1 cellular context compared by ENCODE assay signal in the genomic region with DNA sequence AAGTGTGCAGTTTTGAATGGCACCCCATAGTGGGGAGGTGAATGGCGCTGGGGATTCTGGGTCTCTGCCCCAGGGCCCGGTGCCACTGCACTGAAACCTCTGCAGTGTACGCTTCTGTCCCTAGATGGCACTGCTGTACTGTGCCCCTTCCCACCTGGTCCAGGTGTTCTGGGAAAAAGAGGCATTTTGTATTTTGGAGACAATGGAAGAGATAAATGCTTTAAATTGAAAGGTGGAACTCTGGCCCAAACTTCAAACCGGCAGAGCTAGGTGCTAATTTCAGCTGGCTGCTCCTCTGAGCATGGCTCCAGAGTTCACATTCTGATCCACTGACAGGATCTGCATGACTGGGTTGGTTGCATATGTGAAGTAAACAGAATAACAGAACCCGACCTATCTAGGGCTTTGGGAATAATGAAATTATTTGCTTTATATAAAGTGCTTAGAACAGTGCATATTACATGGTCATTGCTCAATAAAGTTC.
TF ChIP-seq lines count a peak whose summit lies in the region.

No MANE protein-coding gene starts in this region.

TF ChIP-seq in GM12878, 131 proteins besides CTCF, POLR2A, EP300 and RAD21 (continued from another document):
- TF ChIP-seq, protein P1, sequence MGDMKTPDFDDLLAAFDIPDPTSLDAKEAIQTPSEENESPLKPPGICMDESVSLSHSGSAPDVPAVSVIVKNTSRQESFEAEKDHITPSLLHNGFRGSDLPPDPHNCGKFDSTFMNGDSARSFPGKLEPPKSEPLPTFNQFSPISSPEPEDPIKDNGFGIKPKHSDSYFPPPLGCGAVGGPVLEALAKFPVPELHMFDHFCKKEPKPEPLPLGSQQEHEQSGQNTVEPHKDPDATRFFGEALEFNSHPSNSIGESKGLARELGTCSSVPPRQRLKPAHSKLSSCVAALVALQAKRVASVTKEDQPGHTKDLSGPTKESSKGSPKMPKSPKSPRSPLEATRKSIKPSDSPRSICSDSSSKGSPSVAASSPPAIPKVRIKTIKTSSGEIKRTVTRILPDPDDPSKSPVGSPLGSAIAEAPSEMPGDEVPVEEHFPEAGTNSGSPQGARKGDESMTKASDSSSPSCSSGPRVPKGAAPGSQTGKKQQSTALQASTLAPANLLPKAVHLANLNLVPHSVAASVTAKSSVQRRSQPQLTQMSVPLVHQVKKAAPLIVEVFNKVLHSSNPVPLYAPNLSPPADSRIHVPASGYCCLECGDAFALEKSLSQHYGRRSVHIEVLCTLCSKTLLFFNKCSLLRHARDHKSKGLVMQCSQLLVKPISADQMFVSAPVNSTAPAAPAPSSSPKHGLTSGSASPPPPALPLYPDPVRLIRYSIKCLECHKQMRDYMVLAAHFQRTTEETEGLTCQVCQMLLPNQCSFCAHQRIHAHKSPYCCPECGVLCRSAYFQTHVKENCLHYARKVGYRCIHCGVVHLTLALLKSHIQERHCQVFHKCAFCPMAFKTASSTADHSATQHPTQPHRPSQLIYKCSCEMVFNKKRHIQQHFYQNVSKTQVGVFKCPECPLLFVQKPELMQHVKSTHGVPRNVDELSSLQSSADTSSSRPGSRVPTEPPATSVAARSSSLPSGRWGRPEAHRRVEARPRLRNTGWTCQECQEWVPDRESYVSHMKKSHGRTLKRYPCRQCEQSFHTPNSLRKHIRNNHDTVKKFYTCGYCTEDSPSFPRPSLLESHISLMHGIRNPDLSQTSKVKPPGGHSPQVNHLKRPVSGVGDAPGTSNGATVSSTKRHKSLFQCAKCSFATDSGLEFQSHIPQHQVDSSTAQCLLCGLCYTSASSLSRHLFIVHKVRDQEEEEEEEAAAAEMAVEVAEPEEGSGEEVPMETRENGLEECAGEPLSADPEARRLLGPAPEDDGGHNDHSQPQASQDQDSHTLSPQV (IDR thresholded peaks at IDR 0.05): no peak
- TF ChIP-seq JUND (IDR thresholded peaks at IDR 0.05; ENCODE audit: low read depth, low read length): no peak
- TF ChIP-seq, protein P2, sequence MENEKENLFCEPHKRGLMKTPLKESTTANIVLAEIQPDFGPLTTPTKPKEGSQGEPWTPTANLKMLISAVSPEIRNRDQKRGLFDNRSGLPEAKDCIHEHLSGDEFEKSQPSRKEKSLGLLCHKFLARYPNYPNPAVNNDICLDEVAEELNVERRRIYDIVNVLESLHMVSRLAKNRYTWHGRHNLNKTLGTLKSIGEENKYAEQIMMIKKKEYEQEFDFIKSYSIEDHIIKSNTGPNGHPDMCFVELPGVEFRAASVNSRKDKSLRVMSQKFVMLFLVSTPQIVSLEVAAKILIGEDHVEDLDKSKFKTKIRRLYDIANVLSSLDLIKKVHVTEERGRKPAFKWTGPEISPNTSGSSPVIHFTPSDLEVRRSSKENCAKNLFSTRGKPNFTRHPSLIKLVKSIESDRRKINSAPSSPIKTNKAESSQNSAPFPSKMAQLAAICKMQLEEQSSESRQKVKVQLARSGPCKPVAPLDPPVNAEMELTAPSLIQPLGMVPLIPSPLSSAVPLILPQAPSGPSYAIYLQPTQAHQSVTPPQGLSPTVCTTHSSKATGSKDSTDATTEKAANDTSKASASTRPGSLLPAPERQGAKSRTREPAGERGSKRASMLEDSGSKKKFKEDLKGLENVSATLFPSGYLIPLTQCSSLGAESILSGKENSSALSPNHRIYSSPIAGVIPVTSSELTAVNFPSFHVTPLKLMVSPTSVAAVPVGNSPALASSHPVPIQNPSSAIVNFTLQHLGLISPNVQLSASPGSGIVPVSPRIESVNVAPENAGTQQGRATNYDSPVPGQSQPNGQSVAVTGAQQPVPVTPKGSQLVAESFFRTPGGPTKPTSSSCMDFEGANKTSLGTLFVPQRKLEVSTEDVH (IDR thresholded peaks at IDR 0.05; ENCODE audit: low read depth, partially characterized antibody): no peak
- TF ChIP-seq TCF3 (IDR thresholded peaks at IDR 0.05; ENCODE audit: borderline replicate concordance, insufficient read depth, low read depth, low read length): 0 out of 2 replicates have a peak, but pooled peaks have one; percentile 40
- TF ChIP-seq MEF2B (IDR thresholded peaks at IDR 0.05; ENCODE audit: partially characterized antibody, poor library complexity, severe bottlenecking): no peak
- no peak for TF ChIP-seq PML (IDR thresholded peaks at IDR 0.05; ENCODE audit: low read length)
- no peak for TF ChIP-seq POU2F2 (IDR thresholded peaks at IDR 0.05; ENCODE audit: borderline replicate concordance, low read depth, low read length)
- TF ChIP-seq, protein P3, sequence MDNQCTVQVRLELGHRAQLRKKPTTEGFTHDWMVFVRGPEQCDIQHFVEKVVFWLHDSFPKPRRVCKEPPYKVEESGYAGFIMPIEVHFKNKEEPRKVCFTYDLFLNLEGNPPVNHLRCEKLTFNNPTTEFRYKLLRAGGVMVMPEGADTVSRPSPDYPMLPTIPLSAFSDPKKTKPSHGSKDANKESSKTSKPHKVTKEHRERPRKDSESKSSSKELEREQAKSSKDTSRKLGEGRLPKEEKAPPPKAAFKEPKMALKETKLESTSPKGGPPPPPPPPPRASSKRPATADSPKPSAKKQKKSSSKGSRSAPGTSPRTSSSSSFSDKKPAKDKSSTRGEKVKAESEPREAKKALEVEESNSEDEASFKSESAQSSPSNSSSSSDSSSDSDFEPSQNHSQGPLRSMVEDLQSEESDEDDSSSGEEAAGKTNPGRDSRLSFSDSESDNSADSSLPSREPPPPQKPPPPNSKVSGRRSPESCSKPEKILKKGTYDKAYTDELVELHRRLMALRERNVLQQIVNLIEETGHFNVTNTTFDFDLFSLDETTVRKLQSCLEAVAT (IDR thresholded peaks at IDR 0.05): no peak
- TF ChIP-seq, protein P4, sequence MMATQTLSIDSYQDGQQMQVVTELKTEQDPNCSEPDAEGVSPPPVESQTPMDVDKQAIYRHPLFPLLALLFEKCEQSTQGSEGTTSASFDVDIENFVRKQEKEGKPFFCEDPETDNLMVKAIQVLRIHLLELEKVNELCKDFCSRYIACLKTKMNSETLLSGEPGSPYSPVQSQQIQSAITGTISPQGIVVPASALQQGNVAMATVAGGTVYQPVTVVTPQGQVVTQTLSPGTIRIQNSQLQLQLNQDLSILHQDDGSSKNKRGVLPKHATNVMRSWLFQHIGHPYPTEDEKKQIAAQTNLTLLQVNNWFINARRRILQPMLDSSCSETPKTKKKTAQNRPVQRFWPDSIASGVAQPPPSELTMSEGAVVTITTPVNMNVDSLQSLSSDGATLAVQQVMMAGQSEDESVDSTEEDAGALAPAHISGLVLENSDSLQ (IDR thresholded peaks at IDR 0.05): peak; percentile 32; the same call in 1 of the 2 replicates
- no peak for TF ChIP-seq SPI1 (IDR thresholded peaks at IDR 0.05; ENCODE audit: borderline replicate concordance, insufficient read depth, low read depth, low read length)
- TF ChIP-seq TARDBP (IDR thresholded peaks at IDR 0.05; ENCODE audit: borderline replicate concordance): no peak
- no peak for TF ChIP-seq BRCA1 (IDR thresholded peaks at IDR 0.05; ENCODE audit: low read depth, low read length)
- TF ChIP-seq CBX3 (IDR thresholded peaks at IDR 0.05; ENCODE audit: borderline replicate concordance, low read depth): no peak
